36 cellular contexts compared by ENCODE assay signal in the genomic region with DNA sequence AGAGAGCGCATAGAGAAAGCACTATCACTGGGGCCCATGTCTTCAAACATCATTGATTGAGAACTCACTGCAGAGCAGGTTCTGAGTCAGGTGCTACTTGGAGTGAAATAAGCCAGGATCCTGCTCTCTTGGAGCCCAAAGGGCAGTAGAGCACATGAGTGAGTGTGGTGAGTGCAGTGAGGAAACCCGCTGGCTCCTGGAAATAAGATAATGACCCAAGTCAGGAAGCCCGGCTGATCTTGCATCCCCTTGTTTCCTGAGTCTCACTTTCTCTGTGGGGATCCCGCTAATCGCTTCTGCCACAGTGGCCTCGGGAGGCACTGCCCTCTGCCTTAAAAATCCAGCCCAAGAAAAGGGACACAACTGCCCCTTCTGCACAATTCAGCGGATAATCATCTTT. TPM values are rescaled to one million over a fixed set of nuclear protein-coding genes. Genes with fewer than 3 reads are reported as not detected.
DNase-seq lines count a peak whose midpoint lies in the region; ATAC-seq, FAIRE-seq and TF ChIP-seq lines count a peak whose summit lies in the region.
"Had no signal": no experiment of that assay in that cellular context is flagged by ENCODE, and none has a peak within 500 bp of the region (broad histone marks: within the 10 kb centered on the region; RNA-seq: fewer than 3 reads in every experiment).

No MANE protein-coding gene starts in this region.

- no peak overlapping the region for H3K23ac ChIP-seq in H1 (ENCODE audit: insufficient read length)

- H3K79me2 ChIP-seq in GM23338 (replicated peaks; ENCODE audit: insufficient read depth), result no peaks in the 10 kb centered on the region
- H3K79me2 ChIP-seq in H1 (ENCODE audit: control insufficient read depth in 1 of 2, insufficient read depth in 2 of 2, low read length in 2 of 2), result no peaks in the 10 kb centered on the region
- no peaks in the 10 kb centered on the region for H3K79me2 ChIP-seq in neural progenitor cell (ENCODE audit: low read depth)

- H3K27me3 Mint-ChIP-seq in GM23338 (ENCODE audit: insufficient read depth, low read depth, poor library complexity), result peaks cover 6% of the 10 kb centered on the region
- H3K27me3 Mint-ChIP-seq in neural progenitor cell (ENCODE audit: insufficient read depth, low read depth), result peaks cover 7% of the 10 kb centered on the region
- H3K27me3 Mint-ChIP-seq in T-helper 2 cell treated with Interferon-gamma antibody and Interleukin-4, amounts not matched to agents 5 μg/mL and 100 μg/mL, for 36 hours (ENCODE audit: low read depth), result peaks cover 3% of the 10 kb centered on the region
- H3K27me3 Mint-ChIP-seq: activated B cell treated with CpG ODN at 0.5 μM for 24 hours; activated naive CD8-positive, alpha-beta T cell treated with anti-CD3 and anti-CD28 coated beads, Interleukin-2, amount 10 ng/mL, durations not matched to agents 7 days and 5 days; progenitor cell of endocrine pancreas had no signal

- H3K18ac ChIP-seq in H1 (ENCODE audit: extremely low read depth, low read length), result no peak overlapping the region

- no peak overlapping the region for H3K4ac ChIP-seq in H1 (replicated peaks; ENCODE audit: insufficient read length, low read depth, low read length)

- H2BK5ac ChIP-seq in H1 (ENCODE audit: low read depth, low read length), result no peak overlapping the region

- H3K27me3 ChIP-seq in GM23338 (ENCODE audit: insufficient read depth) (no peaks in the 10 kb centered on the region), H1 (replicated peaks in 1 of 4; ENCODE audit: control insufficient read depth in 3 of 4, extremely low read depth in 1 of 4, insufficient read depth in 3 of 4, low read length in 3 of 4) (no peaks in the 10 kb centered on the region), neural progenitor cell (no peaks in the 10 kb centered on the region)
- H3K27me3 ChIP-seq: sigmoid colon, stomach, thyroid gland had no signal

- H3K4me1 ChIP-seq in GM23338 (ENCODE audit: insufficient read depth) (no peaks in the 10 kb centered on the region), H1 (replicated peaks in 1 of 4; ENCODE audit: control insufficient read depth in 3 of 4, insufficient read depth in 4 of 4, low read length in 3 of 4) (no peaks in the 10 kb centered on the region), neural progenitor cell (no peaks in the 10 kb centered on the region), mucosa of descending colon (ENCODE audit: low read depth) (peaks cover 16% of the 10 kb centered on the region)
- H3K4me1 ChIP-seq: thyroid gland had no signal

- H3K27ac ChIP-seq in GM23338 (ENCODE audit: low read depth) (no peak overlapping the region), H1 (ENCODE audit: low read depth, low read length) (no peak overlapping the region), neural progenitor cell (no peak overlapping the region)
- H3K27ac ChIP-seq: KMS-11, left ventricle myocardium inferior, sigmoid colon, thyroid gland had no signal

- H2AFZ ChIP-seq in GM23338, result peak overlapping the region; percentile 52
- H2AFZ ChIP-seq in H1 (ENCODE audit: low read length), result peak overlapping the region; percentile 81
- no peak overlapping the region for H2AFZ ChIP-seq in neural progenitor cell (replicated peaks)

- H3K56ac ChIP-seq in H1 (replicated peaks; ENCODE audit: insufficient read length, low read depth, low read length), result no peak overlapping the region

- H4K91ac ChIP-seq in H1 (replicated peaks; ENCODE audit: insufficient read length, low read length), result no peak overlapping the region

- H3K9ac ChIP-seq in H1 (replicated peaks in 1 of 4; ENCODE audit: extremely low read depth in 1 of 4, low read depth in 3 of 4, low read length in 3 of 4) (no peak overlapping the region), neural progenitor cell (no peak overlapping the region)
- H3K9ac ChIP-seq: KMS-11 had no signal

- H3K27ac Mint-ChIP-seq in GM23338, result no peak overlapping the region
- peak overlapping the region; percentile 57 for H3K27ac Mint-ChIP-seq in neural progenitor cell
- H3K27ac Mint-ChIP-seq in T-helper 2 cell treated with Interferon-gamma antibody and Interleukin-4, amounts not matched to agents 5 μg/mL and 100 μg/mL, for 36 hours, result no peak overlapping the region
- H3K27ac Mint-ChIP-seq: activated B cell treated with CpG ODN at 0.5 μM for 24 hours; activated naive CD8-positive, alpha-beta T cell treated with anti-CD3 and anti-CD28 coated beads, Interleukin-2, amount 10 ng/mL, durations not matched to agents 7 days and 5 days; CD8-positive, alpha-beta memory T cell; progenitor cell of endocrine pancreas had no signal

- no peak overlapping the region for H2BK15ac ChIP-seq in H1 (ENCODE audit: low read length)

- TF ChIP-seq CTCF in GM23338 (conservative IDR thresholded peaks at IDR 0.05; ENCODE audit: low read depth in 2 of 2) (no peak), H1 (IDR thresholded peaks at IDR 0.05; ENCODE audit: control extremely low read depth in 1 of 3, insufficient read depth in 1 of 3, low read depth in 1 of 3, low read length in 3 of 3) (no peak), neural progenitor cell (IDR thresholded peaks at IDR 0.05) (no peak), mucosa of descending colon (IDR thresholded peaks at IDR 0.05) (no peak)

- no peak overlapping the region for H2AK5ac ChIP-seq in H1 (ENCODE audit: low read depth, low read length)

- H2BK12ac ChIP-seq in H1 (ENCODE audit: low read depth, low read length), result peak overlapping the region; percentile 12; the same call in 1 of the 2 replicates

- ATAC-seq in GM23338 (no peak), mucosa of descending colon (no peak)
- ATAC-seq: Panc1 had no signal

- H3K9me3 Mint-ChIP-seq in GM23338 (peaks cover 6% of the 10 kb centered on the region; the same call in 1 of the 3 replicates), neural progenitor cell (peaks cover 7% of the 10 kb centered on the region)
- H3K9me3 Mint-ChIP-seq in T-helper 2 cell treated with Interferon-gamma antibody and Interleukin-4, amounts not matched to agents 5 μg/mL and 100 μg/mL, for 36 hours, result peaks cover 8% of the 10 kb centered on the region
- H3K9me3 Mint-ChIP-seq: activated B cell treated with CpG ODN at 0.5 μM for 24 hours had no signal

- DNase-seq in GM23338 (ENCODE audit: low spot score) (no peak), M059J (ENCODE audit: low read depth) (peak; percentile 8), H1 (ENCODE audit: low read depth in 1 of 2, low spot score in 2 of 2) (no peak), neural progenitor cell (ENCODE audit: low spot score) (peak; percentile 23), mucosa of descending colon (no peak), ureter (ENCODE audit: low spot score) (no peak)
- no peak for DNase-seq in T-helper 2 cell treated with Interferon-gamma antibody and Interleukin-4, amounts not matched to agents 5 μg/mL and 100 μg/mL, for 36 hours (ENCODE audit: low spot score)
- no peak for DNase-seq in central memory CD4-positive, alpha-beta T cell
- DNase-seq: activated B cell treated with CpG ODN at 0.5 μM for 24 hours; activated CD4-positive, alpha-beta T cell treated with anti-CD3 and anti-CD28 coated beads, Interleukin-2, amount 50 U/mL, for 1 hour; activated gamma-delta T cell; activated naive CD8-positive, alpha-beta T cell treated with anti-CD3 and anti-CD28 coated beads, Interleukin-2, amount 10 ng/mL, durations not matched to agents 7 days and 5 days; activated T-cell treated with anti-CD3 and anti-CD28 coated beads, Interleukin-2, amount 50 U/mL, for 4 hours; aorta; CD8-positive, alpha-beta memory T cell; DMS153; effector CD8-positive, alpha-beta T cell; erythroblast; glutamatergic neuron; islet precursor cell; left ventricle myocardium inferior; NCI-H1436; NCI-H2081 treated with DMSO at 0.1 percent for 48 hours; NCI-H2227 treated with DMSO at 0.1 percent for 48 hours; NCI-H526 treated with DMSO at 0.1 percent for 48 hours; nucleus accumbens; SHP77 treated with DMSO at 0.1 percent for 48 hours; sigmoid colon; stimulated activated CD4-positive, alpha-beta T cell treated with anti-CD3 and anti-CD28 coated beads, Interleukin-12 subunit alpha, Interleukin-12 subunit beta, amount 100 ng/mL, for 4 hours; stimulated activated CD4-positive, alpha-beta T cell treated with anti-CD3 and anti-CD28 coated beads, Interleukin-4, amount 100 ng/mL, for 1 hour; stomach; thyroid gland had no signal

- no peak overlapping the region for H4K8ac ChIP-seq in H1 (ENCODE audit: extremely low read depth, insufficient read depth, low read length)

- WGBS in H1 (ENCODE audit: extremely low coverage in 1 of 2, insufficient coverage in 1 of 2, insufficient read length in 1 of 2, insufficient replicate concordance in 2 of 2, low coverage in 1 of 2, low lambda C conversion rate in 2 of 2, missing lambda C conversion rate in 1 of 2), 2 experiments, result 84% methylated on average over 7 of the region's 7 CpGs; no CpG with 5 or more reads in 1 of the 2 experiments

- TF ChIP-seq POLR2A in H1 (IDR thresholded peaks at IDR 0.05; ENCODE audit: control extremely low read depth in 1 of 2, low read depth in 2 of 2, low read length in 2 of 2), result no peak

- H3K4me1 Mint-ChIP-seq in GM23338, result 0 out of 3 replicates have a peak, but pooled peaks cover 3% of the 10 kb centered on the region
- peaks cover 7% of the 10 kb centered on the region for H3K4me1 Mint-ChIP-seq in neural progenitor cell
- H3K4me1 Mint-ChIP-seq in T-helper 2 cell treated with Interferon-gamma antibody and Interleukin-4, amounts not matched to agents 5 μg/mL and 100 μg/mL, for 36 hours (ENCODE audit: low read depth), result peaks cover 8% of the 10 kb centered on the region

- intact Hi-C loops in mucosa of descending colon (cut with DNase I, micrococcal nuclease), result no loop called here

- no peak overlapping the region for H4K5ac ChIP-seq in H1 (ENCODE audit: insufficient read length, low read depth, low read length)

- no peaks in the 10 kb centered on the region for H3K79me1 ChIP-seq in H1 (ENCODE audit: low read depth, low read length)

- H3K36me3 Mint-ChIP-seq in GM23338 (ENCODE audit: low read depth) (no peaks in the 10 kb centered on the region), neural progenitor cell (no peaks in the 10 kb centered on the region)
- no peaks in the 10 kb centered on the region for H3K36me3 Mint-ChIP-seq in T-helper 2 cell treated with Interferon-gamma antibody and Interleukin-4, amounts not matched to agents 5 μg/mL and 100 μg/mL, for 36 hours (ENCODE audit: low read depth)

- POLR2A ChIA-PET in H1 (lab: Charles Lee; ENCODE audit: partially characterized antibody), result interaction anchor here (0.7 kb wide), 1 partner anchor 29 kb away, joined by 3 read pairs; no protein-coding TSS in a partner anchor

- no peaks in the 10 kb centered on the region for H3K36me3 ChIP-seq in GM23338 (ENCODE audit: insufficient read depth)
- H3K36me3 ChIP-seq in H1 (ENCODE audit: control insufficient read depth in 2 of 4, insufficient read depth in 4 of 4, low read length in 3 of 4), result no peaks in the 10 kb centered on the region
- H3K36me3 ChIP-seq in neural progenitor cell, result no peaks in the 10 kb centered on the region
- no peaks in the 10 kb centered on the region for H3K36me3 ChIP-seq in mucosa of descending colon (ENCODE audit: low read depth)
- H3K36me3 ChIP-seq: sigmoid colon, stomach, thyroid gland had no signal

- H3K4me3 ChIP-seq in GM23338 (no peak overlapping the region), H1 (ENCODE audit: extremely low read depth in 1 of 4, insufficient read depth in 2 of 4, low read depth in 3 of 4, low read length in 4 of 4) (no peak overlapping the region), neural progenitor cell (no peak overlapping the region), mucosa of descending colon (no peak overlapping the region)
- H3K4me3 ChIP-seq: left ventricle myocardium inferior, sigmoid colon, stomach, thyroid gland had no signal

- no peak overlapping the region for H3K4me2 ChIP-seq in GM23338
- H3K4me2 ChIP-seq in H1 (ENCODE audit: insufficient read depth in 1 of 2, low read depth in 2 of 2, low read length in 2 of 2), result no peak overlapping the region
- H3K4me2 ChIP-seq in neural progenitor cell, result no peak overlapping the region
- H3K4me2 ChIP-seq: KMS-11 had no signal

- no peaks in the 10 kb centered on the region for H4K20me1 ChIP-seq in GM23338 (replicated peaks; ENCODE audit: insufficient read depth)
- no peaks in the 10 kb centered on the region for H4K20me1 ChIP-seq in H1 (replicated peaks in 1 of 2; ENCODE audit: control insufficient read depth in 1 of 2, insufficient read depth in 2 of 2, low read length in 2 of 2)
- no peaks in the 10 kb centered on the region for H4K20me1 ChIP-seq in neural progenitor cell (ENCODE audit: low read depth)

- H3K9me2 ChIP-seq in GM23338 (ENCODE audit: insufficient read depth), result no peaks in the 10 kb centered on the region

- H3K9me3 ChIP-seq in H1 (ENCODE audit: insufficient read depth in 2 of 2, low read depth in 1 of 2, low read length in 1 of 2) (no peaks in the 10 kb centered on the region), neural progenitor cell (ENCODE audit: low read depth) (no peaks in the 10 kb centered on the region), mucosa of descending colon (no peaks in the 10 kb centered on the region)
- H3K9me3 ChIP-seq: sigmoid colon, thyroid gland had no signal

- no peak overlapping the region for H3K14ac ChIP-seq in H1 (ENCODE audit: insufficient read length)

- FAIRE-seq in H1 (lab: Jason Lieb, UNC), result no peak
- FAIRE-seq: colon had no signal

- no peaks in the 10 kb centered on the region for H3F3A ChIP-seq in GM23338 (replicated peaks; ENCODE audit: low read depth)
- H3F3A ChIP-seq in neural progenitor cell (ENCODE audit: low read depth), result no peaks in the 10 kb centered on the region

- H2BK20ac ChIP-seq in H1 (ENCODE audit: low read length), result no peak overlapping the region

- H3K4me3 Mint-ChIP-seq in GM23338 (no peak overlapping the region), neural progenitor cell (no peak overlapping the region)
- H3K4me3 Mint-ChIP-seq in T-helper 2 cell treated with Interferon-gamma antibody and Interleukin-4, amounts not matched to agents 5 μg/mL and 100 μg/mL, for 36 hours, result no peak overlapping the region
- H3K4me3 Mint-ChIP-seq: activated B cell treated with CpG ODN at 0.5 μM for 24 hours; activated naive CD8-positive, alpha-beta T cell treated with anti-CD3 and anti-CD28 coated beads, Interleukin-2, amount 10 ng/mL, durations not matched to agents 7 days and 5 days; activated T-cell treated with anti-CD3 and anti-CD28 coated beads, Interleukin-2, amount 50 U/mL, for 4 hours had no signal

- TF ChIP-seq RAD21 in H1 (IDR thresholded peaks at IDR 0.05 in 1 of 2, conservative IDR thresholded peaks at IDR 0.05 in 1 of 2; ENCODE audit: low read depth in 2 of 2, low read length in 2 of 2), result no peak

- TF ChIP-seq EP300 in H1 (IDR thresholded peaks at IDR 0.05; ENCODE audit: borderline replicate concordance in 1 of 2, low read depth in 2 of 2, low read length in 2 of 2), result no peak

- CTCF ChIA-PET in H1 (lab: Charles Lee; ENCODE audit: partially characterized antibody), result no interaction called here

- no peaks in the 10 kb centered on the region for H3K23me2 ChIP-seq in H1 (ENCODE audit: low read depth, low read length)

- no peak overlapping the region for H2BK120ac ChIP-seq in H1 (replicated peaks; ENCODE audit: low read depth, low read length)

RNA-seq across cellular contexts. Expression of gene FAM107B, which starts 7.1 kb away (rescaled TPM):
- 17.6 and 20.5 TPM in 2 replicates for total RNA-seq in GM23338 (2014; rRNA removed; shearing (Covaris generic))
- polyA plus RNA-seq in GM23338 (2016; fragmentation: Nextera tagmentation; extraction: Ambion mirVana) (11.0 and 16.0 TPM in 2 replicates), H1 (2011; rRNA removed) (4.7 and 7.5 TPM in 2 replicates)
- total RNA-seq in M059J (2014; rRNA removed; shearing (Covaris generic)), result 15.0 and 18.4 TPM in 2 replicates
- 26.2 and 28.1 TPM in 2 replicates for total RNA-seq in H1 (2021; fragmentation: NEBNext Ultra II Directional; extraction: Animal tissue kit (Norgen Biotek cat#: 25700))
- polyA plus RNA-seq in H1 (2011; cell fraction: cytosol; rRNA removed), result 8.6 TPM
- 4.7 TPM for polyA plus RNA-seq in H1 (2011; cell fraction: nucleus; rRNA removed)
- polyA plus RNA-seq in H1 (2012, experiment 1 of 2), result 10.9 to 16.0 TPM (median 12.6 TPM) in 4 replicates
- 6.5 TPM for polyA plus RNA-seq in H1 (2012, experiment 2 of 2)
- 19.4 TPM for polyA plus RNA-seq in H1 (2013, experiment 1 of 2)
- polyA plus RNA-seq in H1 (2013, experiment 2 of 2), result 19.4 TPM
- polyA minus RNA-seq in H1 (2011; rRNA and poly(A)+ RNA removed), result 4.1 TPM in 2 replicates
- polyA minus RNA-seq in H1 (2011; cell fraction: cytosol; rRNA and poly(A)+ RNA removed), result 5.7 TPM
- 10.4 TPM for polyA minus RNA-seq in H1 (2011; cell fraction: nucleus; rRNA and poly(A)+ RNA removed)
- total RNA-seq in neural progenitor cell (ENCODE audit: low replicate concordance) (26.5 and 43.0 TPM in 2 replicates), mucosa of descending colon (10 to 100 TPM; 45.6 to 77.7 (median 76.9) TPM), ureter (67.2 TPM)

RNA-seq across cellular contexts. Expression of gene CDNF, which starts 56.1 kb away (rescaled TPM):
- total RNA-seq in GM23338 (2014; rRNA removed; shearing (Covaris generic)), result 1.1 and 2.2 TPM in 2 replicates
- polyA plus RNA-seq in GM23338 (2016; fragmentation: Nextera tagmentation; extraction: Ambion mirVana), result 0.26 and 0.77 TPM in 2 replicates
- not detected in 2 replicates for total RNA-seq in M059J (2014; rRNA removed; shearing (Covaris generic))
- total RNA-seq in H1 (2021; fragmentation: NEBNext Ultra II Directional; extraction: Animal tissue kit (Norgen Biotek cat#: 25700)), result 0.32 and 0.36 TPM in 2 replicates
- 0.27 and 0.67 TPM in 2 replicates for polyA plus RNA-seq in H1 (2011; rRNA removed)
- polyA plus RNA-seq in H1 (2011; cell fraction: cytosol; rRNA removed), result 1.3 TPM
- polyA plus RNA-seq in H1 (2011; cell fraction: nucleus; rRNA removed), result 0.20 TPM
- polyA plus RNA-seq in H1 (2012, experiment 1 of 2), result 0.70 to 1.4 TPM (median 1.0 TPM) in 4 replicates
- polyA plus RNA-seq in H1 (2012, experiment 2 of 2), result not detected
- 0.89 TPM for polyA plus RNA-seq in H1 (2013, experiment 1 of 2)
- 0.92 TPM for polyA plus RNA-seq in H1 (2013, experiment 2 of 2)
- polyA minus RNA-seq in H1 (2011; rRNA and poly(A)+ RNA removed), result 0.73 and 2.3 TPM in 2 replicates
- polyA minus RNA-seq in H1 (2011; cell fraction: cytosol; rRNA and poly(A)+ RNA removed), result not detected
- 1.7 TPM for polyA minus RNA-seq in H1 (2011; cell fraction: nucleus; rRNA and poly(A)+ RNA removed)
- 1.8 and 5.2 TPM in 2 replicates for total RNA-seq in neural progenitor cell (ENCODE audit: low replicate concordance)
- 1 to 10 TPM in 2 of 3 donors, under 1 TPM in 1; 0.82 to 2.4 (median 2.2) TPM for total RNA-seq in mucosa of descending colon
- total RNA-seq in ureter, result 3.8 TPM

RNA-seq across cellular contexts. Expression of gene HSPA14, which starts 56.3 kb away (rescaled TPM):
- total RNA-seq in GM23338 (2014; rRNA removed; shearing (Covaris generic)), result 32.4 and 35.8 TPM in 2 replicates
- 46.5 and 48.1 TPM in 2 replicates for polyA plus RNA-seq in GM23338 (2016; fragmentation: Nextera tagmentation; extraction: Ambion mirVana)
- total RNA-seq in M059J (2014; rRNA removed; shearing (Covaris generic)), result 16.8 and 20.2 TPM in 2 replicates
- total RNA-seq in H1 (2021; fragmentation: NEBNext Ultra II Directional; extraction: Animal tissue kit (Norgen Biotek cat#: 25700)), result 32.9 and 36.4 TPM in 2 replicates
- 11.9 and 20.5 TPM in 2 replicates for polyA plus RNA-seq in H1 (2011; rRNA removed)
- polyA plus RNA-seq in H1 (2011; cell fraction: cytosol; rRNA removed), result 25.8 TPM
- polyA plus RNA-seq in H1 (2011; cell fraction: nucleus; rRNA removed), result 5.2 TPM
- polyA plus RNA-seq in H1 (2012, experiment 1 of 2), result 21.0 to 27.2 TPM (median 23.5 TPM) in 4 replicates
- 3.9 TPM for polyA plus RNA-seq in H1 (2012, experiment 2 of 2)
- 24.2 TPM for polyA plus RNA-seq in H1 (2013, experiment 1 of 2)
- 25.6 TPM for polyA plus RNA-seq in H1 (2013, experiment 2 of 2)
- polyA minus RNA-seq in H1 (2011; rRNA and poly(A)+ RNA removed), result 9.9 and 14.0 TPM in 2 replicates
- 10.1 TPM for polyA minus RNA-seq in H1 (2011; cell fraction: cytosol; rRNA and poly(A)+ RNA removed)
- 8.8 TPM for polyA minus RNA-seq in H1 (2011; cell fraction: nucleus; rRNA and poly(A)+ RNA removed)
- 33.3 and 41.8 TPM in 2 replicates for total RNA-seq in neural progenitor cell (ENCODE audit: low replicate concordance)
- 10 to 100 TPM; 10.5 to 20.1 (median 13.3) TPM for total RNA-seq in mucosa of descending colon
- total RNA-seq in ureter, result 15.4 TPM

RNA-seq across cellular contexts. Expression of gene MSANTD7, which starts 56.3 kb away (rescaled TPM):
- 18.7 and 19.8 TPM in 2 replicates for total RNA-seq in GM23338 (2014; rRNA removed; shearing (Covaris generic))
- polyA plus RNA-seq in GM23338 (2016; fragmentation: Nextera tagmentation; extraction: Ambion mirVana), result 4.9 and 5.3 TPM in 2 replicates
- 14.2 and 15.1 TPM in 2 replicates for total RNA-seq in M059J (2014; rRNA removed; shearing (Covaris generic))
- 15.2 and 16.0 TPM in 2 replicates for total RNA-seq in H1 (2021; fragmentation: NEBNext Ultra II Directional; extraction: Animal tissue kit (Norgen Biotek cat#: 25700))
- polyA plus RNA-seq in H1 (2011; rRNA removed), result 4.9 and 5.0 TPM in 2 replicates
- polyA plus RNA-seq in H1 (2011; cell fraction: cytosol; rRNA removed), result 5.5 TPM
- 6.8 TPM for polyA plus RNA-seq in H1 (2011; cell fraction: nucleus; rRNA removed)
- 10.7 to 12.4 TPM (median 11.2 TPM) in 4 replicates for polyA plus RNA-seq in H1 (2012, experiment 1 of 2)
- polyA plus RNA-seq in H1 (2012, experiment 2 of 2), result 6.0 TPM
- polyA plus RNA-seq in H1 (2013, experiment 1 of 2), result 10.1 TPM
- 9.1 TPM for polyA plus RNA-seq in H1 (2013, experiment 2 of 2)
- polyA minus RNA-seq in H1 (2011; rRNA and poly(A)+ RNA removed), result 14.8 and 18.1 TPM in 2 replicates
- polyA minus RNA-seq in H1 (2011; cell fraction: cytosol; rRNA and poly(A)+ RNA removed), result 15.1 TPM
- polyA minus RNA-seq in H1 (2011; cell fraction: nucleus; rRNA and poly(A)+ RNA removed), result 18.4 TPM
- 17.6 and 18.8 TPM in 2 replicates for total RNA-seq in neural progenitor cell (ENCODE audit: low replicate concordance)
- 10 to 100 TPM; 11.2 to 14.1 (median 14.0) TPM for total RNA-seq in mucosa of descending colon
- 14.4 TPM for total RNA-seq in ureter

Comparison
In these comparisons a context has a peak if more than half of its experiments do, and no peak if none do; other contexts are left out.
1. DNase-seq: peak in M059J (single experiment) and neural progenitor cell (single experiment); none in GM23338 (single experiment), H1 (0 of 2), T-helper 2 cell treated with Interferon-gamma antibody and Interleukin-4, amounts not matched to agents 5 μg/mL and 100 μg/mL, for 36 hours (single experiment), mucosa of descending colon (0 of 3), central memory CD4-positive, alpha-beta T cell (single experiment) and ureter (single experiment).